In genomic region chr2:143844986-143845385, GRCh38 we compare ENCODE assay signal across 22 cellular contexts.
"Had no signal": no experiment of that assay in that cellular context is flagged by ENCODE, and none has a peak within 500 bp of the region (broad histone marks: within the 10 kb centered on the region; RNA-seq: fewer than 3 reads in every experiment).

No MANE protein-coding gene starts in this region.

- H3K9me3 ChIP-seq: esophagus squamous epithelium, sigmoid colon, spleen, thyroid gland had no signal

- H3K79me2 ChIP-seq: hepatocyte had no signal

- H3K4me2 ChIP-seq: hepatocyte, neural progenitor cell had no signal

- H3K4me1 ChIP-seq: esophagus squamous epithelium, foreskin keratinocyte, neural progenitor cell, sigmoid colon, spleen, thyroid gland had no signal

- H2AFZ ChIP-seq: hepatocyte, neural progenitor cell had no signal

- DNase-seq: activated CD4-positive, alpha-beta memory T cell treated with anti-CD3 and anti-CD28 coated beads, Interleukin-2, amount 10 ng/mL, durations not matched to agents 7 days and 5 days; activated CD4-positive, alpha-beta T cell treated with anti-CD3 and anti-CD28 coated beads for 4 hours; activated CD4-positive, CD25-positive, alpha-beta regulatory T cell; activated effector memory CD4-positive, alpha-beta T cell treated with Interleukin-2 at 50 U/mL for 16 hours; activated naive CD4-positive, alpha-beta T cell treated with anti-CD3 and anti-CD28 coated beads, Interleukin-2, amount 10 ng/mL, durations not matched to agents 7 days and 5 days; activated T-cell treated with anti-CD3 and anti-CD28 coated beads, Interleukin-2, amount 50 U/mL, for 72 hours; amygdala; cortex of kidney; endodermal cell; esophagus squamous epithelium; foreskin keratinocyte; left ventricle myocardium superior; naive B cell; sigmoid colon; spleen; stimulated activated CD4-positive, alpha-beta T cell treated with anti-CD3 and anti-CD28 coated beads, Interleukin-4, amount 100 ng/mL, for 24 hours; stimulated activated naive CD4-positive, alpha-beta T cell treated with Interleukin-2 at 50 U/mL for 16 hours; T-helper 17 cell had no signal

- H3K27me3 ChIP-seq: cardiac muscle cell, esophagus squamous epithelium, foreskin keratinocyte, hepatocyte, neural progenitor cell, sigmoid colon, thyroid gland had no signal

- H3K36me3 ChIP-seq: cardiac muscle cell, esophagus squamous epithelium, neural progenitor cell, sigmoid colon, spleen, thyroid gland had no signal

- H3K27ac ChIP-seq: cardiac muscle cell, esophagus squamous epithelium, foreskin keratinocyte, hepatocyte, neural progenitor cell, sigmoid colon, spleen, thyroid gland had no signal

- H3K4me3 ChIP-seq: cardiac muscle cell, esophagus squamous epithelium, hepatocyte, neural progenitor cell, sigmoid colon, spleen, thyroid gland had no signal
